ENCODE assay signal across 1 cellular context in genomic region chr5:94403483-94403882, GRCh38.
TF ChIP-seq lines count a peak whose summit lies in the region.

No MANE protein-coding gene starts in this region.

TF ChIP-seq in GM23338, 12 proteins besides CTCF, POLR2A, EP300 and RAD21 (continued from another document):
- TF ChIP-seq REST (IDR thresholded peaks at IDR 0.05; ENCODE audit: unreplicated experiment) (no peak), JUNB (IDR thresholded peaks at IDR 0.05; ENCODE audit: unreplicated experiment) (no peak), ETS1 (IDR thresholded peaks at IDR 0.05) (no peak), CREB1 (CRISPR knock-in tag; IDR thresholded peaks at IDR 0.05; ENCODE audit: low read depth) (no peak), NANOG (IDR thresholded peaks at IDR 0.05; ENCODE audit: borderline replicate concordance) (no peak)
TF ChIP-seq in GM23338: peak in this region for 0.
